ENCODE assay signal across 10 cellular contexts in the genomic region with DNA sequence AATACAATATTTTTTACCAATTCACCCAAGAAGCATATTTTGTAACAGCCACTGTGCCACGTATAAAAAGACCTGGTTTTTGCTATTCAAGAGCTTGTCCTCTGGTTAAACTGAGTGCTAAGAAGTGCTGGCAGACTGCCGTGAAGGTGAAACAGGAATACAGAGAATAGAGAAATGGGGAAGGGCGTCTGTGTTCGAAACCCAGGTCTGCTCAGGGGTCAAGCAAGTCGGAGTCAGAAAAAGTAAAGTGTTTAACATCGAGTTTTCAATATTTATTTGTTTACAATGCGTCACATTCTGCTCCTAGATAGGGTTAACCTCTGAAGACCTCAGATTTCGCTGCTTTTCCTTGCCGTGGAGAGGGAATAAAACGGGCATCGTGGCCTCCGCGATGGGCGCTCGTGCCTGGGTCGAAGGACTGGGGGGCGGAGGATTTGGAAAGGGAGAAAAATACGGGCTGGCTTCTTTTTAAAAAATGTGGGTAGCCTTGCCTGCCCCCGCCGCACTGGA. TPM values are rescaled to one million over a fixed set of nuclear protein-coding genes. Genes with fewer than 3 reads are reported as not detected.
A peak's percentile ranks its signal among the peaks of the same experiment; 100 is the strongest.
DNase-seq lines count a peak whose midpoint lies in the region; ATAC-seq and TF ChIP-seq lines count a peak whose summit lies in the region.
"Had no signal": no experiment of that assay in that cellular context is flagged by ENCODE, and none has a peak within 500 bp of the region (broad histone marks: within the 10 kb centered on the region; RNA-seq: fewer than 3 reads in every experiment).

No MANE protein-coding gene starts in this region.

- WGBS in right cardiac atrium, result 15% methylated on average over 20 of the region's 20 CpGs

- H3K9ac ChIP-seq in mucosa of rectum (ENCODE audit: low read depth in 1 of 2, low read length in 2 of 2), result no peak overlapping the region

- H3K9me3 ChIP-seq in right cardiac atrium (ENCODE audit: control insufficient read depth, low read length), result no peaks in the 10 kb centered on the region
- H3K9me3 ChIP-seq in mucosa of rectum (ENCODE audit: control insufficient read depth in 2 of 2, low read length in 2 of 2), result peaks cover 0 to 2% of the 10 kb centered on the region in 2 donors
- H3K9me3 ChIP-seq in uterus, result no peaks in the 10 kb centered on the region

- in situ Hi-C loops in astrocyte of the spinal cord (cut with HindIII; ENCODE audit: low sequenced_read_pairs), result no loop called here

- intact Hi-C loops in right cardiac atrium (cut with DNase I), result no loop called here
- intact Hi-C loops in left ventricle myocardium superior (cut with micrococcal nuclease), result no loop called here
- intact Hi-C loops in uterus (cut with DNase I; ENCODE audit: low total_unique reads), result no loop called here
- intact Hi-C loops in head of caudate nucleus (cut with DNase I), result no loop called here

- H3K27me3 ChIP-seq in right cardiac atrium (ENCODE audit: control insufficient read depth, insufficient read depth), result no peaks in the 10 kb centered on the region
- H3K27me3 ChIP-seq in mucosa of rectum (ENCODE audit: control insufficient read depth in 2 of 2, insufficient read depth in 2 of 2, low read length in 2 of 2), result peaks cover 27 to 35% of the 10 kb centered on the region in 2 donors
- peaks cover 0 to 20% of the 10 kb centered on the region in 2 donors for H3K27me3 ChIP-seq in uterus

- H3K4me1 ChIP-seq in right cardiac atrium (ENCODE audit: control insufficient read depth, insufficient read depth, low read length) (no peaks in the 10 kb centered on the region), mucosa of rectum (ENCODE audit: control insufficient read depth in 2 of 2, insufficient read depth in 2 of 2, low read length in 2 of 2) (peaks cover 0 to 2% of the 10 kb centered on the region in 2 donors), uterus (peaks cover 0 to 19% of the 10 kb centered on the region in 2 donors)

- H3K36me3 ChIP-seq in mucosa of rectum (ENCODE audit: control insufficient read depth in 2 of 2, insufficient read depth in 2 of 2, low read length in 2 of 2) (no peaks in the 10 kb centered on the region), uterus (no peaks in the 10 kb centered on the region)

- no peak for TF ChIP-seq POLR2A in uterus (IDR thresholded peaks at IDR 0.05)

- no peak for ATAC-seq in right cardiac atrium
- no peak for ATAC-seq in left ventricle myocardium superior

- TF ChIP-seq CTCF in astrocyte of the spinal cord (IDR thresholded peaks at IDR 0.05; ENCODE audit: low read depth, low read length), result no peak
- no peak for TF ChIP-seq CTCF in uterus (IDR thresholded peaks at IDR 0.05)

- DNase-seq in right cardiac atrium (no peak), left ventricle myocardium superior (no peak), astrocyte of the spinal cord (ENCODE audit: low read depth, low spot score) (no peak), uterus (no peak), NCI-H226 (no peak), head of caudate nucleus (no peak), DMS53 (lab: John Stamatoyannopoulos, UW) (no peak)
- DNase-seq: nucleus accumbens had no signal

- H3K27ac ChIP-seq in right cardiac atrium (ENCODE audit: low read length) (no peak overlapping the region), mucosa of rectum (ENCODE audit: low read depth in 2 of 2, low read length in 2 of 2) (no peak overlapping the region), uterus (peak overlapping the region in 1 of 2 donors; percentile 72)

- H3K4me3 ChIP-seq in right cardiac atrium (ENCODE audit: low read length) (peak overlapping the region; percentile 70), astrocyte of the spinal cord (ENCODE audit: low read depth, low read length) (peak overlapping the region; percentile 44), mucosa of rectum (ENCODE audit: low read length in 2 of 2) (peak overlapping the region; percentile 8 to 31), uterus (peak overlapping the region; percentile 43 to 55)

RNA-seq across cellular contexts. Expression of a gene that starts 1.2 kb away (rescaled TPM):
- total RNA-seq in right cardiac atrium, result 1 to 10 TPM in 2 of 4 donors, under 1 TPM in 1, not detected in 1; 0.65 to 2.0 (median 1.2) TPM
- 0.34 TPM for polyA plus RNA-seq in right cardiac atrium
- 0.77 TPM for total RNA-seq in left ventricle myocardium superior
- 10 to 100 TPM in 3 of 4 donors, 1 to 10 TPM in 1; 3.2 to 46.2 (median 31.4) TPM for total RNA-seq in uterus
- total RNA-seq: OCI-LY7 had no signal

Comparison
In these comparisons a context has a peak if more than half of its experiments do, and no peak if none do; other contexts are left out.
1. H3K4me3 ChIP-seq: peak in every context shown above with its lines; median percentile 70 in right cardiac atrium; 49 in uterus; 44 in astrocyte of the spinal cord; 20 in mucosa of rectum.